ENCODE assay signal across 11 cellular contexts in genomic region chr3:195551381-195551978, GRCh38. TPM values are rescaled to one million over a fixed set of nuclear protein-coding genes. Genes with fewer than 3 reads are reported as not detected.
A peak's percentile ranks its signal among the peaks of the same experiment; 100 is the strongest.
DNase-seq lines count a peak whose midpoint lies in the region; ATAC-seq and TF ChIP-seq lines count a peak whose summit lies in the region.
"Had no signal": no experiment of that assay in that cellular context is flagged by ENCODE, and none has a peak within 500 bp of the region (broad histone marks: within the 10 kb centered on the region; RNA-seq: fewer than 3 reads in every experiment).

No MANE protein-coding gene starts in this region.

- H3K4me3 ChIP-seq in right atrium auricular region (no peak overlapping the region), mucosa of rectum (ENCODE audit: low read length in 2 of 2) (no peak overlapping the region), vagina (no peak overlapping the region)

- peak overlapping the region; percentile 90 for H3K27ac Mint-ChIP-seq in activated naive CD8-positive, alpha-beta T cell treated with anti-CD3 and anti-CD28 coated beads, Interleukin-2, amount 50 U/mL, for 24 hours

- peaks cover 75% of the 10 kb centered on the region for H3K4me1 Mint-ChIP-seq in activated naive CD8-positive, alpha-beta T cell treated with anti-CD3 and anti-CD28 coated beads, Interleukin-2, amount 50 U/mL, for 24 hours

- no peak overlapping the region for H3K9ac ChIP-seq in mucosa of rectum (ENCODE audit: low read depth in 1 of 2, low read length in 2 of 2)

- H3K27me3 ChIP-seq in right atrium auricular region, result no peaks in the 10 kb centered on the region
- no peaks in the 10 kb centered on the region for H3K27me3 ChIP-seq in mucosa of rectum (ENCODE audit: control insufficient read depth in 2 of 2, insufficient read depth in 2 of 2, low read length in 2 of 2)
- no peaks in the 10 kb centered on the region for H3K27me3 ChIP-seq in vagina

- H3K9me3 Mint-ChIP-seq in activated naive CD8-positive, alpha-beta T cell treated with anti-CD3 and anti-CD28 coated beads, Interleukin-2, amount 50 U/mL, for 24 hours, result no peaks in the 10 kb centered on the region

- no peaks in the 10 kb centered on the region for H3K27me3 Mint-ChIP-seq in activated naive CD8-positive, alpha-beta T cell treated with anti-CD3 and anti-CD28 coated beads, Interleukin-2, amount 50 U/mL, for 24 hours

- TF ChIP-seq CTCF in right atrium auricular region (IDR thresholded peaks at IDR 0.05) (no peak), vagina (IDR thresholded peaks at IDR 0.05) (no peak)

- H3K36me3 Mint-ChIP-seq in activated naive CD8-positive, alpha-beta T cell treated with anti-CD3 and anti-CD28 coated beads, Interleukin-2, amount 50 U/mL, for 24 hours (ENCODE audit: low read depth), result no peaks in the 10 kb centered on the region

- H3K27ac ChIP-seq in right atrium auricular region (no peak overlapping the region), mucosa of rectum (ENCODE audit: low read depth in 2 of 2, low read length in 2 of 2) (peak overlapping the region; percentile 20 to 43), vagina (peak overlapping the region; percentile 39)

- H3K4me1 ChIP-seq in right atrium auricular region, result peaks cover 0 to 5% of the 10 kb centered on the region in 2 donors
- peaks cover 27 to 29% of the 10 kb centered on the region in 2 donors for H3K4me1 ChIP-seq in mucosa of rectum (ENCODE audit: control insufficient read depth in 2 of 2, insufficient read depth in 2 of 2, low read length in 2 of 2)
- peaks cover 23% of the 10 kb centered on the region for H3K4me1 ChIP-seq in vagina

- peak; percentile 84 for ATAC-seq in Right ventricle myocardium inferior
- no peak for ATAC-seq in activated naive CD8-positive, alpha-beta T cell treated with anti-CD3 and anti-CD28 coated beads, Interleukin-2, amount 50 U/mL, for 24 hours
- no peak for ATAC-seq in HG02852 (IDR thresholded peaks at IDR 0.05; ENCODE audit: unreplicated experiment)
- ATAC-seq in GM18907 (IDR thresholded peaks at IDR 0.05; ENCODE audit: unreplicated experiment), result no peak

- H3K4me3 Mint-ChIP-seq in activated naive CD8-positive, alpha-beta T cell treated with anti-CD3 and anti-CD28 coated beads, Interleukin-2, amount 50 U/mL, for 24 hours, result no peak overlapping the region
- H3K4me3 Mint-ChIP-seq: neural crest cell had no signal

- intact Hi-C loops in Right ventricle myocardium inferior (cut with DNase I), result no loop called here
- intact Hi-C loops in vagina (cut with DNase I), result no loop called here

- H3K36me3 ChIP-seq in right atrium auricular region, result no peaks in the 10 kb centered on the region
- no peaks in the 10 kb centered on the region for H3K36me3 ChIP-seq in mucosa of rectum (ENCODE audit: control insufficient read depth in 2 of 2, insufficient read depth in 2 of 2, low read length in 2 of 2)
- no peaks in the 10 kb centered on the region for H3K36me3 ChIP-seq in vagina

- H3K9me3 ChIP-seq in right atrium auricular region (no peaks in the 10 kb centered on the region), mucosa of rectum (ENCODE audit: control insufficient read depth in 2 of 2, low read length in 2 of 2) (no peaks in the 10 kb centered on the region), vagina (no peaks in the 10 kb centered on the region)

- DNase-seq in Right ventricle myocardium inferior (ENCODE audit: missing footprints) (peak; percentile 71), right atrium auricular region (ENCODE audit: low spot score) (no peak), vagina (ENCODE audit: extremely low spot score in 2 of 2) (no peak), occipital lobe (lab: John Stamatoyannopoulos, UW) (no peak)
- no peak for DNase-seq in activated naive CD8-positive, alpha-beta T cell treated with anti-CD3 and anti-CD28 coated beads, Interleukin-2, amount 50 U/mL, for 24 hours
- DNase-seq: activated CD4-positive, alpha-beta T cell treated with anti-CD3 and anti-CD28 coated beads, Interleukin-2, amount 50 U/mL, for 1 hour; C1 segment of cervical spinal cord had no signal

- no peak for TF ChIP-seq POLR2A in vagina (IDR thresholded peaks at IDR 0.05)

RNA-seq across cellular contexts. Expression of gene PPP1R2, which starts 8.4 kb away (rescaled TPM):
- total RNA-seq in Right ventricle myocardium inferior, result 30.9 TPM
- 10 to 100 TPM; 43.4 to 49.4 TPM for total RNA-seq in right atrium auricular region
- total RNA-seq in vagina, result 98.0 TPM
- total RNA-seq in occipital lobe, result 92.3 TPM

RNA-seq across cellular contexts. Expression of gene APOD, which starts 32.3 kb away (rescaled TPM):
- total RNA-seq in Right ventricle myocardium inferior (327 TPM), right atrium auricular region (10 to 100 TPM; 79.6 to 93.2 TPM), vagina (549 TPM), occipital lobe (3.6 TPM)

Comparison
In these comparisons a context has a peak if more than half of its experiments do, and no peak if none do; other contexts are left out.
1. H3K27ac ChIP-seq: peak in mucosa of rectum (2 of 2) and vagina (single experiment); none in right atrium auricular region (0 of 2).
2. RNA of gene APOD, which starts 32.3 kb away (total RNA-seq): 549 TPM in vagina (single experiment), 327 TPM in Right ventricle myocardium inferior (single experiment) and 79.6 to 93.2 TPM in right atrium auricular region; 3.6 TPM in occipital lobe (single experiment); every median in the first group is over 10 times any median in the second.